Comparison of ENCODE assay signal across 13 cellular contexts in genomic region chr13:99987180-99988047, GRCh38. TPM values are rescaled to one million over a fixed set of nuclear protein-coding genes. Genes with fewer than 3 reads are reported as not detected.
DNase-seq lines count a peak whose midpoint lies in the region; ATAC-seq and TF ChIP-seq lines count a peak whose summit lies in the region.
"Had no signal": no experiment of that assay in that cellular context is flagged by ENCODE, and none has a peak within 500 bp of the region (broad histone marks: within the 10 kb centered on the region; RNA-seq: fewer than 3 reads in every experiment).

No MANE protein-coding gene starts in this region.

- peak overlapping the region; percentile 62 for H3K27ac Mint-ChIP-seq in activated naive CD4-positive, alpha-beta T cell treated with anti-CD3 and anti-CD28 coated beads, Interleukin-2, amount 10 ng/mL, durations not matched to agents 7 days and 5 days
- H3K27ac Mint-ChIP-seq in activated naive CD4-positive, alpha-beta T cell treated with anti-CD3 and anti-CD28 coated beads, Interleukin-2, amount 50 U/mL, for 72 hours: no peak overlapping the region
- H3K27ac Mint-ChIP-seq in type B pancreatic cell: peak overlapping the region; percentile 66
- H3K27ac Mint-ChIP-seq: memory B cell had no signal

- CTCF ChIA-PET in activated naive CD4-positive, alpha-beta T cell treated with anti-CD3 and anti-CD28 coated beads, Interleukin-2, amount 10 ng/mL, durations not matched to agents 7 days and 5 days (lab: Charles Lee): interaction anchor here (0.6 to 1.7 kb wide), 3 partner anchors 330 to 602 kb away, joined by 3 to 5 read pairs (median 4); no protein-coding TSS in a partner anchor

- TF ChIP-seq CTCF in WERI-Rb-1 (IDR thresholded peaks at IDR 0.05; ENCODE audit: low read depth, low read length): no peak
- no peak for TF ChIP-seq CTCF in type B pancreatic cell (conservative IDR thresholded peaks at IDR 0.05)

- peaks cover 100% of the 10 kb centered on the region for H3K27me3 Mint-ChIP-seq in activated naive CD4-positive, alpha-beta T cell treated with anti-CD3 and anti-CD28 coated beads, Interleukin-2, amount 10 ng/mL, durations not matched to agents 7 days and 5 days
- H3K27me3 Mint-ChIP-seq in type B pancreatic cell: peaks cover 94% of the 10 kb centered on the region

- ATAC-seq in activated naive CD4-positive, alpha-beta T cell treated with anti-CD3 and anti-CD28 coated beads, Interleukin-2, amount 50 U/mL, for 72 hours: no peak
- no peak for ATAC-seq in GM18520 (IDR thresholded peaks at IDR 0.05; ENCODE audit: unreplicated experiment)

- peaks cover 44% of the 10 kb centered on the region for H3K4me1 Mint-ChIP-seq in activated naive CD4-positive, alpha-beta T cell treated with anti-CD3 and anti-CD28 coated beads, Interleukin-2, amount 10 ng/mL, durations not matched to agents 7 days and 5 days
- peaks cover 12% of the 10 kb centered on the region for H3K4me1 Mint-ChIP-seq in type B pancreatic cell (ENCODE audit: unreplicated experiment)
- H3K4me1 Mint-ChIP-seq: memory B cell had no signal

- H3K9me3 ChIP-seq in WERI-Rb-1 (ENCODE audit: severe bottlenecking) (peaks cover 4% of the 10 kb centered on the region), iPS-18c (ENCODE audit: control insufficient read depth, insufficient read depth, low read length) (peaks cover 3% of the 10 kb centered on the region)
- H3K9me3 ChIP-seq: ascending aorta had no signal

- peaks cover 20% of the 10 kb centered on the region for H3K27me3 ChIP-seq in WERI-Rb-1 (ENCODE audit: insufficient read depth, low read depth, severe bottlenecking)

- H3K9me3 Mint-ChIP-seq in activated naive CD4-positive, alpha-beta T cell treated with anti-CD3 and anti-CD28 coated beads, Interleukin-2, amount 10 ng/mL, durations not matched to agents 7 days and 5 days: peaks cover 9% of the 10 kb centered on the region
- H3K9me3 Mint-ChIP-seq in activated naive CD4-positive, alpha-beta T cell treated with anti-CD3 and anti-CD28 coated beads, Interleukin-2, amount 50 U/mL, for 72 hours: no peaks in the 10 kb centered on the region
- no peaks in the 10 kb centered on the region for H3K9me3 Mint-ChIP-seq in type B pancreatic cell

- peak overlapping the region; percentile 64 for H3K27ac ChIP-seq in WERI-Rb-1
- H3K27ac ChIP-seq: ascending aorta, VCaP had no signal

- no peak for DNase-seq in activated naive CD4-positive, alpha-beta T cell treated with anti-CD3 and anti-CD28 coated beads, Interleukin-2, amount 10 ng/mL, durations not matched to agents 7 days and 5 days
- no peak for DNase-seq in activated naive CD4-positive, alpha-beta T cell treated with anti-CD3 and anti-CD28 coated beads, Interleukin-2, amount 50 U/mL, for 72 hours (ENCODE audit: low spot score in 2 of 2)
- DNase-seq in WERI-Rb-1: no peak
- no peak for DNase-seq in type B pancreatic cell (ENCODE audit: extremely low spot score, unreplicated experiment)
- no peak for DNase-seq in NCI-H2171 (lab: John Stamatoyannopoulos, UW)
- DNase-seq in NCI-H526 treated with DMSO at 0.1 percent for 48 hours (lab: John Stamatoyannopoulos, UW): no peak
- DNase-seq: activated T-cell treated with anti-CD3 and anti-CD28 coated beads for 4 hours, head of caudate nucleus had no signal

- peaks cover 14% of the 10 kb centered on the region for H3K36me3 Mint-ChIP-seq in activated naive CD4-positive, alpha-beta T cell treated with anti-CD3 and anti-CD28 coated beads, Interleukin-2, amount 10 ng/mL, durations not matched to agents 7 days and 5 days
- peaks cover 13 to 23% of the 10 kb centered on the region in 2 donors for H3K36me3 Mint-ChIP-seq in activated naive CD4-positive, alpha-beta T cell treated with anti-CD3 and anti-CD28 coated beads, Interleukin-2, amount 50 U/mL, for 72 hours
- H3K36me3 Mint-ChIP-seq in type B pancreatic cell: peaks cover 20% of the 10 kb centered on the region

- peak overlapping the region; percentile 7 for H3K4me3 Mint-ChIP-seq in activated naive CD4-positive, alpha-beta T cell treated with anti-CD3 and anti-CD28 coated beads, Interleukin-2, amount 10 ng/mL, durations not matched to agents 7 days and 5 days
- H3K4me3 Mint-ChIP-seq in type B pancreatic cell: peak overlapping the region; percentile 81
- H3K4me3 Mint-ChIP-seq: memory B cell had no signal

- H3K36me3 ChIP-seq in WERI-Rb-1: peaks cover 35% of the 10 kb centered on the region
- H3K36me3 ChIP-seq: ascending aorta had no signal

- H3K4me3 ChIP-seq in WERI-Rb-1 (ENCODE audit: low read depth, low read length): peak overlapping the region; percentile 10
- H3K4me3 ChIP-seq in iPS-18c (ENCODE audit: insufficient read depth, low read depth, low read length): peak overlapping the region; percentile 21
- H3K4me3 ChIP-seq: ascending aorta had no signal

RNA-seq across cellular contexts. Expression of gene ZIC2, which starts 5.8 kb away (rescaled TPM):
- under 1 TPM in 1 of 2 donors, not detected in 1; 0.10 TPM for total RNA-seq in activated naive CD4-positive, alpha-beta T cell treated with anti-CD3 and anti-CD28 coated beads, Interleukin-2, amount 50 U/mL, for 72 hours
- total RNA-seq in type B pancreatic cell (ENCODE audit: low replicate concordance): 0.59 and 129 TPM in 2 replicates
- total RNA-seq: ascending aorta had no signal

RNA-seq across cellular contexts. Expression of gene ZIC5, which starts 15.8 kb away (rescaled TPM):
- total RNA-seq in activated naive CD4-positive, alpha-beta T cell treated with anti-CD3 and anti-CD28 coated beads, Interleukin-2, amount 50 U/mL, for 72 hours: not detected
- total RNA-seq in type B pancreatic cell (ENCODE audit: low replicate concordance): 0.05 and 15.1 TPM in 2 replicates
- total RNA-seq: ascending aorta had no signal

Comparison
In these comparisons a context has a peak if more than half of its experiments do, and no peak if none do; other contexts are left out.
1. H3K27ac Mint-ChIP-seq: peak in activated naive CD4-positive, alpha-beta T cell treated with anti-CD3 and anti-CD28 coated beads, Interleukin-2, amount 10 ng/mL, durations not matched to agents 7 days and 5 days (single experiment) and type B pancreatic cell (single experiment); none in activated naive CD4-positive, alpha-beta T cell treated with anti-CD3 and anti-CD28 coated beads, Interleukin-2, amount 50 U/mL, for 72 hours (0 of 2).